Comparison of ENCODE assay signal across 12 cellular contexts in the genomic region with DNA sequence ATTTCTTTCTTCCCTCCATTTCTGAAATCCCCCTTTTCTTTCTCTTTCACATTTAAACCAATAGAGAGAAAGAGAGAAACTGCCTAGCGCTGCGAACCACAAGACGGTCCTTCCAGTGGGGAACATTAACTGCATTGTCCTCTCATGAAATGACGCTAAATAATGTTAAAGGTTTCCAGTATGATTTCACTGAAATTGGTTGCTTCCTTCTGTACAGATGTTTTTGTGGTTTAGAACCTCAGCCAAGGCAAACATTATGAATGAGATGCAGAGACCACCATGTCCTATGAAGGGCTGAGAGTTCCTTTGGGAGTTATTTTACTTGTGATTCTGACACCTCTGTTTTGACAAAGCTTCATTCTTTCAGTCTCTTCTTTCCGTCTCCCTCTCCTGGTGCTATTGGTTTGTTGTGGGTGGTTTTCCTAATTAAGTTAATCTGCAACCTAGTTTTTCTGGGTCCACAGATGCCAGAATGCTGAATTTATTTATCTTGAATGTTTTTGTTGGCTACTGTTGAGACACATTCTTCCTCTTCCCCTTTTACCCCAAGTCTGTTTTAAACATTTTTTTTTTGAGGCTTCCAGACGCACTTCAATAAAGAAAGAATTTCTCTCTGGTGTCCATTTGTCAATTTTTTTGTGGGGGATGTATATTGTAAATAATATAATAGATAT. TPM values are rescaled to one million over a fixed set of nuclear protein-coding genes. Genes with fewer than 3 reads are reported as not detected.
DNase-seq lines count a peak whose midpoint lies in the region; ATAC-seq and TF ChIP-seq lines count a peak whose summit lies in the region.
"Had no signal": no experiment of that assay in that cellular context is flagged by ENCODE, and none has a peak within 500 bp of the region (broad histone marks: within the 10 kb centered on the region; RNA-seq: fewer than 3 reads in every experiment).

No MANE protein-coding gene starts in this region.

- H3K27ac ChIP-seq in C4-2B, result peak overlapping the region; percentile 28; the same call in 1 of the 2 replicates
- H3K27ac ChIP-seq in right cardiac atrium (ENCODE audit: low read length), result peak overlapping the region; percentile 85
- H3K27ac ChIP-seq in gastrocnemius medialis, result peak overlapping the region; percentile 94 to 99 (median 96)

- DNase-seq in astrocyte of the hippocampus (ENCODE audit: low read depth, low spot score) (peak; percentile 45), right cardiac atrium (no peak), gastrocnemius medialis (no peak), UCSD-AML1 (lab: John Stamatoyannopoulos, UW; ENCODE audit: unreplicated experiment) (no peak), ACHN (no peak), DMS79 (lab: John Stamatoyannopoulos, UW) (no peak)
- DNase-seq in stimulated activated CD4-positive, alpha-beta T cell treated with anti-CD3 and anti-CD28 coated beads, Interleukin-4, amount 100 ng/mL, for 24 hours, result no peak
- DNase-seq: activated naive CD8-positive, alpha-beta T cell treated with anti-CD3 and anti-CD28 coated beads, Interleukin-2, amount 10 ng/mL, durations not matched to agents 7 days and 5 days; NCI-H526 treated with DMSO at 0.1 percent for 48 hours; stimulated activated CD4-positive, alpha-beta T cell treated with anti-CD3 and anti-CD28 coated beads, Interleukin-12 subunit alpha, Interleukin-12 subunit beta, amount 100 ng/mL, for 4 hours had no signal

- H3K27me3 ChIP-seq in right cardiac atrium (ENCODE audit: control insufficient read depth, insufficient read depth), result no peaks in the 10 kb centered on the region
- H3K27me3 ChIP-seq in gastrocnemius medialis, result no peaks in the 10 kb centered on the region

- H3K9me3 ChIP-seq in right cardiac atrium (ENCODE audit: control insufficient read depth, low read length) (no peaks in the 10 kb centered on the region), gastrocnemius medialis (no peaks in the 10 kb centered on the region)

- 27% methylated on average over 6 of the region's 6 CpGs for WGBS in right cardiac atrium

- H3K4me1 ChIP-seq in right cardiac atrium (ENCODE audit: control insufficient read depth, insufficient read depth, low read length) (peaks cover 38% of the 10 kb centered on the region), gastrocnemius medialis (peaks cover 97 to 99% of the 10 kb centered on the region in 2 donors)

- TF ChIP-seq CTCF in C4-2B (conservative IDR thresholded peaks at IDR 0.05) (no peak), gastrocnemius medialis (IDR thresholded peaks at IDR 0.05 in 4 of 5, conservative IDR thresholded peaks at IDR 0.05 in 1 of 5) (no peak)

- H3K36me3 ChIP-seq in gastrocnemius medialis, result no peaks in the 10 kb centered on the region

- peak in 1 of 2 donors; percentile 19 for TF ChIP-seq POLR2A in gastrocnemius medialis (IDR thresholded peaks at IDR 0.05)

- intact Hi-C loops in right cardiac atrium (cut with DNase I), result no loop called here
- intact Hi-C loops in gastrocnemius medialis (cut with DNase I; ENCODE audit: low total_unique reads), result no loop called here

- ATAC-seq in right cardiac atrium (peak; percentile 14 to 56), gastrocnemius medialis (peak in 1 of 2 donors; percentile 3)
- ATAC-seq: HCT116 had no signal

- no peak overlapping the region for H3K4me3 ChIP-seq in right cardiac atrium (ENCODE audit: low read length)
- H3K4me3 ChIP-seq in gastrocnemius medialis, result peak overlapping the region; percentile 5 to 37 (median 22)

- in situ Hi-C loops in gastrocnemius medialis (cut with MboI; ENCODE audit: low sequenced_read_pairs in 4 of 4) (no loop called here), ACHN (cut with HindIII; ENCODE audit: low pct_ligation_motif_present, low pct_unique_long_range_greater_than_20kb, low sequenced_read_pairs) (no loop called here)

RNA-seq across cellular contexts. Expression of gene ZBTB16, which starts 52.0 kb away (rescaled TPM):
- total RNA-seq in right cardiac atrium (10 to 100 TPM; 61.5 to 89.7 (median 79.4) TPM), gastrocnemius medialis (100 to 1,000 TPM; 156 to 250 (median 196) TPM)
- 49.8 TPM for polyA plus RNA-seq in right cardiac atrium

Comparison
In these comparisons a context has a peak if more than half of its experiments do, and no peak if none do; other contexts are left out.
1. H3K27ac ChIP-seq: peak in every context shown above with its lines; median percentile 96 in gastrocnemius medialis; 85 in right cardiac atrium; 28 in C4-2B.